8 cellular contexts compared by ENCODE assay signal in genomic region chr3:14432996-14433572, GRCh38. TPM values are rescaled to one million over a fixed set of nuclear protein-coding genes. Genes with fewer than 3 reads are reported as not detected.
DNase-seq lines count a peak whose midpoint lies in the region; ATAC-seq, FAIRE-seq and TF ChIP-seq lines count a peak whose summit lies in the region.

No MANE protein-coding gene starts in this region.

- H3K9me3 Mint-ChIP-seq in Calu3 (ENCODE audit: low read depth, unreplicated experiment): no peaks in the 10 kb centered on the region
- no peaks in the 10 kb centered on the region for H3K9me3 Mint-ChIP-seq in progenitor cell of endocrine pancreas (ENCODE audit: low read depth)

- no peaks in the 10 kb centered on the region for H3K9me3 ChIP-seq in Loucy (ENCODE audit: insufficient read depth, low read depth, low read length)

- no peak for TF ChIP-seq CTCF in Calu3 (IDR thresholded peaks at IDR 0.05; ENCODE audit: unreplicated experiment)
- no peak for TF ChIP-seq CTCF in Loucy (conservative IDR thresholded peaks at IDR 0.05; ENCODE audit: low read length)
- TF ChIP-seq CTCF in progenitor cell of endocrine pancreas (IDR thresholded peaks at IDR 0.05; ENCODE audit: unreplicated experiment): no peak

- H3K4me1 ChIP-seq in Loucy (ENCODE audit: insufficient read depth, low read length, poor library complexity, severe bottlenecking): peaks cover 46% of the 10 kb centered on the region

- no peaks in the 10 kb centered on the region for H3K9me2 ChIP-seq in Loucy (replicated peaks; ENCODE audit: low read depth, low read length)

- H3K9ac ChIP-seq in Loucy (ENCODE audit: low read depth, low read length, poor library complexity, severe bottlenecking): peak overlapping the region; percentile 67

- no peak for TF ChIP-seq POLR2A in GM12891 (IDR thresholded peaks at IDR 0.05; ENCODE audit: low read depth, low read length)

- ATAC-seq in GM21619 (IDR thresholded peaks at IDR 0.05; ENCODE audit: unreplicated experiment): no peak

- peak overlapping the region; percentile 61 for H3K4me3 ChIP-seq in Loucy (ENCODE audit: low read length, poor library complexity, severe bottlenecking)

- H3K36me3 ChIP-seq in Loucy (ENCODE audit: insufficient read depth, low read length): no peaks in the 10 kb centered on the region

- H4K20me1 ChIP-seq in Loucy (ENCODE audit: insufficient read depth, low read length, poor library complexity, severe bottlenecking): peaks cover 7% of the 10 kb centered on the region

- no peaks in the 10 kb centered on the region for H3K27me3 ChIP-seq in Loucy (ENCODE audit: insufficient read depth, low read length, poor library complexity, severe bottlenecking)

- H3K27ac ChIP-seq in cingulate gyrus (ENCODE audit: low read depth, low read length): peak overlapping the region; percentile 67

- BruUV-seq in Calu3 (replicated peaks; lab: Mats Ljungman, UMichigan): no TSS peak

- H2AFZ ChIP-seq in Loucy (ENCODE audit: low read length): no peak overlapping the region

- H3K36me3 Mint-ChIP-seq in Calu3 (ENCODE audit: insufficient read depth, unreplicated experiment) (peaks cover 31% of the 10 kb centered on the region), progenitor cell of endocrine pancreas (ENCODE audit: insufficient read depth) (no peaks in the 10 kb centered on the region)

- no peak for DNase-seq in Calu3
- no peak for DNase-seq in progenitor cell of endocrine pancreas (ENCODE audit: low spot score, unreplicated experiment)
- no peak for DNase-seq in NCI-H524 treated with DMSO at 0.1 percent for 48 hours (lab: John Stamatoyannopoulos, UW)
- no peak for DNase-seq in stimulated activated CD4-positive, alpha-beta T cell treated with anti-CD3 and anti-CD28 coated beads, Interleukin-15, amount 100 ng/mL, for 24 hours
- DNase-seq in GM12891 (ENCODE audit: insufficient read length, low spot score): no peak

- intact Hi-C loops in Calu3 (cut with micrococcal nuclease; ENCODE audit: unreplicated experiment): no loop called here

- peak overlapping the region; percentile 88 for H3K4me2 ChIP-seq in Loucy (ENCODE audit: low read depth, low read length, poor library complexity, severe bottlenecking)

- peaks cover 12% of the 10 kb centered on the region; the same call in 1 of the 2 replicates for H3F3A ChIP-seq in Loucy (ENCODE audit: low read depth)

- H3K27ac Mint-ChIP-seq in Calu3 (ENCODE audit: unreplicated experiment) (peak overlapping the region; percentile 90), progenitor cell of endocrine pancreas (peak overlapping the region; percentile 73)

- H3K79me2 ChIP-seq in Loucy (ENCODE audit: insufficient read depth, low read length): peaks cover 62% of the 10 kb centered on the region; the same call in 1 of the 2 replicates

- no peak for FAIRE-seq in GM12891 (lab: Jason Lieb, UNC)

- CTCF ChIA-PET in Calu3 (lab: Charles Lee): interaction anchor here (1.4 to 2.0 kb wide), 4 partner anchors 19 to 31 kb away, joined by 3 to 7 read pairs (median 5); partner anchors contain the start of gene SLC6A6

- peaks cover 70% of the 10 kb centered on the region for H3K4me1 Mint-ChIP-seq in Calu3 (ENCODE audit: low read depth, unreplicated experiment)
- H3K4me1 Mint-ChIP-seq in progenitor cell of endocrine pancreas (ENCODE audit: low read depth): peaks cover 6% of the 10 kb centered on the region

- H3K4me3 Mint-ChIP-seq in Calu3 (ENCODE audit: low read depth, unreplicated experiment): peak overlapping the region; percentile 35
- H3K4me3 Mint-ChIP-seq in progenitor cell of endocrine pancreas (ENCODE audit: low read depth): no peak overlapping the region

- H3K27me3 Mint-ChIP-seq in Calu3 (ENCODE audit: unreplicated experiment): no peaks in the 10 kb centered on the region
- no peaks in the 10 kb centered on the region for H3K27me3 Mint-ChIP-seq in progenitor cell of endocrine pancreas

TF ChIP-seq in GM12891, 5 proteins besides CTCF, POLR2A, EP300 and RAD21:
- TF ChIP-seq POLR2AphosphoS5 (IDR thresholded peaks at IDR 0.05; ENCODE audit: low read depth, low read length) (no peak), POU2F2 (IDR thresholded peaks at IDR 0.05; ENCODE audit: low read depth, low read length) (no peak), TAF1 (IDR thresholded peaks at IDR 0.05; ENCODE audit: low read depth, low read length) (no peak), PAX5 (IDR thresholded peaks at IDR 0.05; ENCODE audit: insufficient read depth, low read length, severe bottlenecking) (no peak), SPI1 (IDR thresholded peaks at IDR 0.05; ENCODE audit: low read depth, low read length) (no peak)

RNA-seq across cellular contexts. Expression of gene SLC6A6, which starts 30.7 kb away (rescaled TPM):
- total RNA-seq in Calu3 (2022) (46.3 and 48.3 TPM in 2 replicates), progenitor cell of endocrine pancreas (23.8 and 28.1 TPM in 2 replicates)
- 10.0 TPM for polyA plus RNA-seq in GM12891 (2012; ENCODE audit: low read depth, missing spikeins)
